ENCODE assay signal across 15 cellular contexts in the genomic region with DNA sequence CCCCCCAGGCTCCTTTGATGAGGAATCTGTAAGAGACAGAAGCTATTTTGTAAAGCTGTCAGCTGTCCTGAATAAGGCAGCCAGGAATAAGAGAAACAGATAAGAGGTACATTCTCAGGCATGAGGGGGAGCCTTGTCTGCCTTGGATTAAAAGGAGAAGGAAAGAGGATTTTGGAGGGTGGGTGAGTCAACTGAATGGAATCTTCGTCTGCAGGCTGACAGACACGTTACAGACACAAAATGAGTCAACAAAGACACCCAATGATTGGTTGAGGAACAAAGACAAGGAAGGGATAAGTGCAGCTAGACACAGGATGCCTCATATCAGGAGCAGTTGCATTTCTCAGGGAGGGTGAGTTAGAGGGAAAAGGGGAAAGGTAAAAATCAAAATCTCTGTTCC.
DNase-seq lines count a peak whose midpoint lies in the region; ATAC-seq and TF ChIP-seq lines count a peak whose summit lies in the region.
"Had no signal": no experiment of that assay in that cellular context is flagged by ENCODE, and none has a peak within 500 bp of the region (broad histone marks: within the 10 kb centered on the region; RNA-seq: fewer than 3 reads in every experiment).

No MANE protein-coding gene starts in this region.

- intact Hi-C loops in CD14-positive monocyte (cut with micrococcal nuclease) = no loop called here
- intact Hi-C loops in Calu3 (cut with micrococcal nuclease; ENCODE audit: unreplicated experiment) = no loop called here

- no peaks in the 10 kb centered on the region for H3K4me1 Mint-ChIP-seq in CD14-positive monocyte
- H3K4me1 Mint-ChIP-seq in Calu3 (ENCODE audit: low read depth, unreplicated experiment) = no peaks in the 10 kb centered on the region
- H3K4me1 Mint-ChIP-seq: natural killer cell had no signal

- H3K9me3 Mint-ChIP-seq in CD14-positive monocyte (peaks cover 0 to 2% (median 0%) of the 10 kb centered on the region in 7 donors), Calu3 (ENCODE audit: low read depth, unreplicated experiment) (no peaks in the 10 kb centered on the region)
- H3K9me3 Mint-ChIP-seq: activated naive CD4-positive, alpha-beta T cell treated with anti-CD3 and anti-CD28 coated beads for 36 hours; natural killer cell had no signal

- H3K27ac Mint-ChIP-seq in CD14-positive monocyte (no peak overlapping the region), Calu3 (ENCODE audit: unreplicated experiment) (no peak overlapping the region)
- H3K27ac Mint-ChIP-seq: activated naive CD4-positive, alpha-beta T cell treated with anti-CD3 and anti-CD28 coated beads for 36 hours; natural killer cell had no signal

- no peak for ATAC-seq in HG02885 (IDR thresholded peaks at IDR 0.05; ENCODE audit: poor library complexity, unreplicated experiment)
- ATAC-seq: heart left ventricle, HepG2, natural killer cell had no signal

- no peak for TF ChIP-seq CTCF in CD14-positive monocyte (IDR thresholded peaks at IDR 0.05)
- TF ChIP-seq CTCF in Calu3 (IDR thresholded peaks at IDR 0.05; ENCODE audit: unreplicated experiment) = no peak

- DNase-seq in AG20443 (ENCODE audit: low spot score) = peak; percentile 17
- peak; percentile 17 for DNase-seq in HPDE6-E6E7 (ENCODE audit: extremely low spot score)
- peak; percentile 32 for DNase-seq in SW480 (ENCODE audit: low spot score)
- DNase-seq in iPS-NIHi11 (ENCODE audit: low spot score) = peak; percentile 39
- no peak for DNase-seq in CD14-positive monocyte (ENCODE audit: low spot score)
- DNase-seq in GM19240 (ENCODE audit: insufficient read length, low spot score) = no peak
- no peak for DNase-seq in Calu3
- DNase-seq: activated naive CD4-positive, alpha-beta T cell treated with anti-CD3 and anti-CD28 coated beads for 36 hours; heart left ventricle; natural killer cell; NCI-H1092 treated with DMSO at 0.1 percent for 48 hours; NCI-H526 treated with DMSO at 0.1 percent for 48 hours; stimulated activated naive CD4-positive, alpha-beta T cell had no signal

- no TSS peak for BruUV-seq in Calu3 (replicated peaks; lab: Mats Ljungman, UMichigan)

- H3K27me3 Mint-ChIP-seq in CD14-positive monocyte (ENCODE audit: low read depth in 3 of 3) (peaks cover 0 to 4% (median 0%) of the 10 kb centered on the region in 3 donors), Calu3 (ENCODE audit: unreplicated experiment) (no peaks in the 10 kb centered on the region)

- H3K36me3 Mint-ChIP-seq in CD14-positive monocyte = no peaks in the 10 kb centered on the region
- no peaks in the 10 kb centered on the region for H3K36me3 Mint-ChIP-seq in Calu3 (ENCODE audit: insufficient read depth, unreplicated experiment)
- H3K36me3 Mint-ChIP-seq: natural killer cell had no signal

- CTCF ChIA-PET in Calu3 (lab: Charles Lee) = no interaction called here

- H3K4me3 Mint-ChIP-seq in CD14-positive monocyte (no peak overlapping the region), Calu3 (ENCODE audit: low read depth, unreplicated experiment) (no peak overlapping the region)
- H3K4me3 Mint-ChIP-seq: activated naive CD4-positive, alpha-beta T cell treated with anti-CD3 and anti-CD28 coated beads for 36 hours; natural killer cell had no signal

Comparison
In these comparisons a context has a peak if more than half of its experiments do, and no peak if none do; other contexts are left out.
1. DNase-seq: peak in AG20443 (single experiment), HPDE6-E6E7 (single experiment), SW480 (single experiment) and iPS-NIHi11 (single experiment); none in CD14-positive monocyte (single experiment), GM19240 (single experiment) and Calu3 (single experiment).